ENCODE assay signal across 1 cellular context in genomic region chr9:114505187-114506081, GRCh38.
TF ChIP-seq lines count a peak whose summit lies in the region.

Gene WHRN, minus strand, starts transcription at chr9:114505473. Its CDS starts 672 bp downstream, at chr9:114504801.

TF ChIP-seq in K562, 482 proteins besides CTCF, POLR2A, EP300 and RAD21 (continued from another document and continues in another):
- TF ChIP-seq ZBTB40 (IDR thresholded peaks at IDR 0.05), result peak; percentile 64
- TF ChIP-seq ZBTB40 (CRISPR knock-in tag; IDR thresholded peaks at IDR 0.05), result no peak
- TF ChIP-seq CSDE1 (IDR thresholded peaks at IDR 0.05), result peak in 1 of 2 experiments; percentile 68; a peak in 1 of 4 replicates
- no peak for TF ChIP-seq ADNP (tag; IDR thresholded peaks at IDR 0.05)
- peak in 1 of 3 experiments; percentile 84; a peak in 3 of 6 replicates for TF ChIP-seq ZBTB11 (CRISPR knock-in tag; IDR thresholded peaks at IDR 0.05)
- TF ChIP-seq ZNF282 (CRISPR knock-in tag; IDR thresholded peaks at IDR 0.05), result no peak
- no peak for TF ChIP-seq STAG1 (CRISPR knock-in tag; IDR thresholded peaks at IDR 0.05; ENCODE audit: borderline replicate concordance)
- TF ChIP-seq DPF2 (IDR thresholded peaks at IDR 0.05), result no peak
- TF ChIP-seq GABPB1 (CRISPR knock-in tag; IDR thresholded peaks at IDR 0.05), result peak; percentile 90
- TF ChIP-seq ZBTB12 (CRISPR knock-in tag; IDR thresholded peaks at IDR 0.05), result peak; percentile 59; the same call in 1 of the 2 replicates
- no peak for TF ChIP-seq TAF15 (IDR thresholded peaks at IDR 0.05; ENCODE audit: low read depth, low read length)
- TF ChIP-seq ELF2 (CRISPR knock-in tag; IDR thresholded peaks at IDR 0.05), result no peak
- TF ChIP-seq YY1 (IDR thresholded peaks at IDR 0.05; ENCODE audit: borderline replicate concordance in 1 of 3, control insufficient read depth in 1 of 3, extremely low read depth in 1 of 3, insufficient read depth in 3 of 3, insufficient read length in 1 of 3, insufficient replicate concordance in 2 of 3, low read depth in 1 of 3, low read length in 2 of 3), result peak in 1 of 3 experiments; percentile 12
- no peak for TF ChIP-seq NFYB (IDR thresholded peaks at IDR 0.05; ENCODE audit: extremely low read depth, insufficient read length)
- TF ChIP-seq RBM22 (IDR thresholded peaks at IDR 0.05; ENCODE audit: low read depth, low read length, poor library complexity, severe bottlenecking), result peak; percentile 53
- TF ChIP-seq PHB2 (IDR thresholded peaks at IDR 0.05; ENCODE audit: low read depth), result no peak
- no peak for TF ChIP-seq TARDBP (IDR thresholded peaks at IDR 0.05)
- no peak for TF ChIP-seq BCLAF1 (IDR thresholded peaks at IDR 0.05; ENCODE audit: borderline replicate concordance in 1 of 2, control insufficient read depth in 1 of 2, low read depth in 2 of 2, low read length in 1 of 2)
- TF ChIP-seq CEBPG (CRISPR knock-in tag; IDR thresholded peaks at IDR 0.05), result no peak
- TF ChIP-seq CEBPG (tag; conservative IDR thresholded peaks at IDR 0.05 in 1 of 2, IDR thresholded peaks at IDR 0.05 in 1 of 2), result no peak
- TF ChIP-seq NONO (IDR thresholded peaks at IDR 0.05; ENCODE audit: low read depth in 2 of 2, low read length in 1 of 2), result peak in 1 of 2 experiments; percentile 50; a peak in 1 of 4 replicates
- TF ChIP-seq LCOR (CRISPR knock-in tag; IDR thresholded peaks at IDR 0.05), result 0 out of 2 replicates have a peak, but pooled peaks have one; percentile 36
- TF ChIP-seq ZBTB17 (CRISPR knock-in tag; IDR thresholded peaks at IDR 0.05), result peak; percentile 38; the same call in 1 of the 2 replicates
- peak; percentile 45 for TF ChIP-seq CXXC5 (CRISPR knock-in tag; IDR thresholded peaks at IDR 0.05)
- 0 out of 2 replicates have a peak, but pooled peaks have one; percentile 21 for TF ChIP-seq MIER1 (IDR thresholded peaks at IDR 0.05; ENCODE audit: low read depth)
- peak; percentile 55 for TF ChIP-seq HCFC1 (IDR thresholded peaks at IDR 0.05; ENCODE audit: low read depth, low read length)
- TF ChIP-seq E2F1 (CRISPR knock-in tag; IDR thresholded peaks at IDR 0.05), result no peak
- TF ChIP-seq ZBTB8A (IDR thresholded peaks at IDR 0.05; ENCODE audit: partially characterized antibody), result no peak
- TF ChIP-seq ZNF449 (CRISPR knock-in tag; IDR thresholded peaks at IDR 0.05), result no peak
